18 cellular contexts compared by ENCODE assay signal in genomic region chrX:64198046-64198445, GRCh38. TPM values are rescaled to one million over a fixed set of nuclear protein-coding genes. Genes with fewer than 3 reads are reported as not detected.
A peak's percentile ranks its signal among the peaks of the same experiment; 100 is the strongest.
DNase-seq lines count a peak whose midpoint lies in the region; ATAC-seq and TF ChIP-seq lines count a peak whose summit lies in the region.
"Had no signal": no experiment of that assay in that cellular context is flagged by ENCODE, and none has a peak within 500 bp of the region (broad histone marks: within the 10 kb centered on the region; RNA-seq: fewer than 3 reads in every experiment).

No MANE protein-coding gene starts in this region.

- H3K9me3 ChIP-seq in MM.1S (replicated peaks; ENCODE audit: insufficient read depth, low read length): no peaks in the 10 kb centered on the region
- H3K9me3 ChIP-seq: SJSA1 had no signal

- H3K27ac ChIP-seq in MM.1S (ENCODE audit: low read length) (no peak overlapping the region), foreskin keratinocyte (no peak overlapping the region)
- H3K27ac ChIP-seq: C4-2B, SJSA1 had no signal

- DNase-seq in H7 (peak; percentile 2), MM.1S (peak; percentile 18), left lobe of liver (ENCODE audit: low spot score) (no peak), DMS79 (lab: John Stamatoyannopoulos, UW) (no peak), foreskin keratinocyte (no peak)
- DNase-seq: DMS 273 treated with DMSO at 0.1 percent for 48 hours; KG1; NCI-H1092 treated with DMSO at 0.1 percent for 48 hours; NCI-H2227 treated with DMSO at 0.1 percent for 48 hours; NCI-H526 treated with DMSO at 0.1 percent for 48 hours; NK-92 treated with Interleukin-12 subunit alpha and Interleukin-12 subunit beta, amount 100 ng/mL, for 24 hours; PC-3 had no signal

- H4K20me1 ChIP-seq in MM.1S (ENCODE audit: insufficient read depth, low read length): no peaks in the 10 kb centered on the region

- peaks cover 4% of the 10 kb centered on the region; the same call in 1 of the 2 replicates for H3K79me2 ChIP-seq in MM.1S (ENCODE audit: low read length)

- H3K4me1 ChIP-seq in MM.1S (ENCODE audit: low read length): no peaks in the 10 kb centered on the region
- H3K4me1 ChIP-seq in foreskin keratinocyte: no peaks in the 10 kb centered on the region
- H3K4me1 ChIP-seq: SJSA1 had no signal

- TF ChIP-seq CTCF in MM.1S (IDR thresholded peaks at IDR 0.05; ENCODE audit: low read length) (no peak), foreskin keratinocyte (conservative IDR thresholded peaks at IDR 0.05) (no peak)

- H3K4me2 ChIP-seq in MM.1S (ENCODE audit: low read depth, low read length): no peak overlapping the region

- H3K36me3 ChIP-seq in H7 (replicated peaks; ENCODE audit: control insufficient read depth, insufficient read depth, low read length): no peaks in the 10 kb centered on the region
- no peaks in the 10 kb centered on the region for H3K36me3 ChIP-seq in MM.1S (replicated peaks; ENCODE audit: insufficient read depth, low read length)
- H3K36me3 ChIP-seq: SJSA1 had no signal

- H3K27me3 ChIP-seq in H7 (ENCODE audit: control insufficient read depth, insufficient read depth, low read length) (no peaks in the 10 kb centered on the region), MM.1S (replicated peaks; ENCODE audit: insufficient read depth, low read length) (no peaks in the 10 kb centered on the region), foreskin keratinocyte (no peaks in the 10 kb centered on the region)
- H3K27me3 ChIP-seq: SJSA1 had no signal

- H3K9me2 ChIP-seq in MM.1S (replicated peaks; ENCODE audit: insufficient read depth, low read length): no peaks in the 10 kb centered on the region

- H2AFZ ChIP-seq in MM.1S (ENCODE audit: low read length): no peak overlapping the region

- H3K9ac ChIP-seq in MM.1S (ENCODE audit: low read length): no peak overlapping the region

- no peaks in the 10 kb centered on the region for H3F3A ChIP-seq in MM.1S (ENCODE audit: insufficient read depth, low read length)

- peak; percentile 56 for ATAC-seq in GM18511 (IDR thresholded peaks at IDR 0.05; ENCODE audit: unreplicated experiment)
- peak; percentile 67 for ATAC-seq in left lobe of liver
- no peak for ATAC-seq in HG03280 (IDR thresholded peaks at IDR 0.05; ENCODE audit: unreplicated experiment)
- ATAC-seq in foreskin keratinocyte: no peak
- ATAC-seq: PC-3 had no signal

- H3K4me3 ChIP-seq in H7 (ENCODE audit: insufficient read depth, low read depth, low read length) (no peak overlapping the region), MM.1S (ENCODE audit: low read length) (no peak overlapping the region)
- H3K4me3 ChIP-seq: SJSA1 had no signal

RNA-seq across cellular contexts. Expression of gene AMER1, which starts 7.5 kb away (rescaled TPM):
- 7.4 and 8.3 TPM in 2 replicates for total RNA-seq in H7 (2014; rRNA removed; shearing (Covaris generic))
- total RNA-seq in left lobe of liver (5.0 TPM), foreskin keratinocyte (2.4 and 3.0 TPM in 2 replicates)
- 0.48 and 0.66 TPM in 2 replicates for polyA plus RNA-seq in foreskin keratinocyte

RNA-seq across cellular contexts. Expression of gene ASB12, which starts 32.4 kb away (rescaled TPM):
- total RNA-seq in H7 (2014; rRNA removed; shearing (Covaris generic)): 0.73 and 0.78 TPM in 2 replicates
- total RNA-seq in left lobe of liver (not detected), foreskin keratinocyte (0.07 TPM in 1 of 2 replicates, not detected in the other)
- polyA plus RNA-seq in foreskin keratinocyte: 0.11 TPM in 1 of 2 replicates, not detected in the other
- total RNA-seq: MCF 10A; PC-3; SJSA1; T-helper 2 cell treated with Interferon-gamma antibody and Interleukin-4, amounts not matched to agents 100 ng/mL and 5 ng/mL, for 36 hours had no signal

Comparison
In these comparisons a context has a peak if more than half of its experiments do, and no peak if none do; other contexts are left out.
1. ATAC-seq: peak in GM18511 (single experiment) and left lobe of liver (single experiment); none in HG03280 (single experiment) and foreskin keratinocyte (single experiment).
2. DNase-seq: peak in H7 (single experiment) and MM.1S (single experiment); none in left lobe of liver (single experiment), DMS79 (single experiment) and foreskin keratinocyte (0 of 2).